In the genomic region with DNA sequence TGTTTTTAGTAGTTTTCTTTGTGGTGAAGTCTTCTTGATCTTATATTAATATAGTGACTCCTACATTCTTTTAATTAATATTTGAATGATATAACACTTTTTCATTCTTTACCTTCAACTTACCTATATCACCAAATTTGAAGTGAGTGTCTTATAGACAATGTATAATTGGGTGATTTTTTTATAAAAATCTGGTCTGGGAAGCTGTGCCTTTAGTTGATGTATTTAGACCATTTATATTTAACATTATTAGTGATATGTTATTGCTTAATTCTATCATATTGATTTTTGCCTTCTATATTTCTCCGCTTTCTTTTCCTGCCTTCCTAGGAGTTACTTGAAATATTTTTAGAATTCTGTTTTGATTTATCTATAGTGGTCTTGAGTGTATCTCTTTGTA, we compare ENCODE assay signal across 35 cellular contexts. TPM values are rescaled to one million over a fixed set of nuclear protein-coding genes. Genes with fewer than 3 reads are reported as not detected.
DNase-seq lines count a peak whose midpoint lies in the region; ATAC-seq, FAIRE-seq and TF ChIP-seq lines count a peak whose summit lies in the region.
"Had no signal": no experiment of that assay in that cellular context is flagged by ENCODE, and none has a peak within 500 bp of the region (broad histone marks: within the 10 kb centered on the region; RNA-seq: fewer than 3 reads in every experiment).

No MANE protein-coding gene starts in this region.

- TF ChIP-seq POLR2A in K562 (conservative IDR thresholded peaks at IDR 0.05) (no peak), body of pancreas (IDR thresholded peaks at IDR 0.05) (no peak)

- intact Hi-C loops in K562 (cut with micrococcal nuclease): no loop called here
- intact Hi-C loops in body of pancreas (cut with DNase I): no loop called here

- H3K27me3 ChIP-seq in K562 (ENCODE audit: control insufficient read depth in 2 of 2, insufficient read depth in 2 of 2, low read length in 2 of 2): no peaks in the 10 kb centered on the region
- no peaks in the 10 kb centered on the region for H3K27me3 ChIP-seq in body of pancreas
- H3K27me3 ChIP-seq: BE2C; BLaER1; BLaER1 treated with 17β-estradiol and CSF1 and Interleukin-3, amounts not matched to agents 10 nM and 100 nM had no signal

- TF ChIP-seq RAD21 in K562 (CRISPR knock-in tag; conservative IDR thresholded peaks at IDR 0.05 in 1 of 2, IDR thresholded peaks at IDR 0.05 in 1 of 2): no peak

- H3K27ac ChIP-seq in K562 (ENCODE audit: extremely low read depth, low read depth, low read length): no peak overlapping the region
- H3K27ac ChIP-seq in body of pancreas: no peak overlapping the region
- H3K27ac ChIP-seq in RWPE1: no peak overlapping the region
- H3K27ac ChIP-seq: 22Rv1; A549; BLaER1; BLaER1 treated with 17β-estradiol and CSF1 and Interleukin-3, amounts not matched to agents 10 nM and 100 nM; C4-2B had no signal

- 43% methylated on average over 1 of the region's 1 CpG for WGBS in K562 (ENCODE audit: insufficient coverage, low coverage, missing lambda C conversion rate)
- 100% methylated on average over 1 of the region's 1 CpG for WGBS in body of pancreas, 2 donors

- no peaks in the 10 kb centered on the region for H4K20me1 ChIP-seq in K562 (replicated peaks; ENCODE audit: control insufficient read depth, insufficient read depth, low read length)
- H4K20me1 ChIP-seq: BLaER1; BLaER1 treated with 17β-estradiol and CSF1 and Interleukin-3, amounts not matched to agents 10 nM and 100 nM had no signal

- no peaks in the 10 kb centered on the region for H3K79me2 ChIP-seq in K562 (ENCODE audit: control insufficient read depth, insufficient read depth, low read length)

- POLR2A ChIA-PET in K562 (lab: Yijun Ruan, JAX): no interaction called here
- POLR2A ChIA-PET in RWPE1 (lab: Yijun Ruan, JAX; ENCODE audit: low non-redundant PET): no interaction called here

- CTCF ChIA-PET in K562 (lab: Yijun Ruan, JAX; ENCODE audit: low intra/inter-chr PET ratio): no interaction called here
- CTCF ChIA-PET in RWPE1 (lab: Yijun Ruan, JAX): no interaction called here

- no peak for ATAC-seq in K562
- ATAC-seq in body of pancreas: no peak
- ATAC-seq: A549; CD8-positive, alpha-beta T cell had no signal

- H3K9me1 ChIP-seq in K562 (ENCODE audit: control insufficient read depth, insufficient read depth, low read length): no peaks in the 10 kb centered on the region

- DNase-seq in RCC 7860 (ENCODE audit: low spot score) (no peak), K562 (ENCODE audit: extremely low read depth in 1 of 4, low spot score in 3 of 4) (no peak), body of pancreas (no peak), RWPE1 (ENCODE audit: low spot score) (no peak)
- no peak for DNase-seq in effector CD4-positive, alpha-beta T cell
- DNase-seq in activated T-cell treated with anti-CD3 and anti-CD28 coated beads, Interleukin-2, amount 50 U/mL, for 48 hours: no peak
- DNase-seq: 8988T; ACHN; AML-193; BE2C; C1 segment of cervical spinal cord; Caco-2; Calu3; CD4-positive, alpha-beta memory T cell; CD4-positive, alpha-beta T cell; CD4-positive, CD25-positive, alpha-beta regulatory T cell; CD8-positive, alpha-beta memory T cell; CD8-positive, alpha-beta T cell; COR-L47; DMS 273 treated with DMSO at 0.1 percent for 48 hours; DMS153; DMS53; DMS79; DMS79 treated with DMSO at 0.1 percent for 48 hours; DND-41; EL had no signal

- no peak overlapping the region for H3K9ac ChIP-seq in K562 (ENCODE audit: insufficient read depth in 1 of 2, low read depth in 2 of 2, low read length in 2 of 2)
- H3K9ac ChIP-seq: BLaER1; BLaER1 treated with 17β-estradiol and CSF1 and Interleukin-3, amounts not matched to agents 10 nM and 100 nM had no signal

- no peak overlapping the region for H3K4me2 ChIP-seq in K562 (ENCODE audit: insufficient read depth, low read length)
- H3K4me2 ChIP-seq: A549; BLaER1; BLaER1 treated with 17β-estradiol and CSF1 and Interleukin-3, amounts not matched to agents 10 nM and 100 nM had no signal

- TF ChIP-seq CTCF in K562 (IDR thresholded peaks at IDR 0.05 in 2 of 3, conservative IDR thresholded peaks at IDR 0.05 in 1 of 3; ENCODE audit: insufficient read depth in 2 of 3, low read depth in 1 of 3, low read length in 3 of 3) (no peak), body of pancreas (IDR thresholded peaks at IDR 0.05) (no peak), RWPE1 (conservative IDR thresholded peaks at IDR 0.05; ENCODE audit: low read depth) (no peak)

- no peak overlapping the region for H3K4me3 ChIP-seq in K562
- H3K4me3 ChIP-seq in body of pancreas: no peak overlapping the region
- H3K4me3 ChIP-seq: A549; BLaER1; BLaER1 treated with 17β-estradiol and CSF1 and Interleukin-3, amounts not matched to agents 10 nM and 100 nM had no signal

- no peak for TF ChIP-seq EP300 in K562 (IDR thresholded peaks at IDR 0.05; ENCODE audit: low read length)

- H3K4me1 ChIP-seq in K562 (replicated peaks in 1 of 2; ENCODE audit: control insufficient read depth in 2 of 2, insufficient read depth in 2 of 2, low read length in 2 of 2) (no peaks in the 10 kb centered on the region), body of pancreas (no peaks in the 10 kb centered on the region)
- H3K4me1 ChIP-seq: A549; BE2C; BLaER1; BLaER1 treated with 17β-estradiol and CSF1 and Interleukin-3, amounts not matched to agents 10 nM and 100 nM; Caco-2 had no signal

- no peak overlapping the region for H2AFZ ChIP-seq in K562 (ENCODE audit: low read depth, low read length)

- FAIRE-seq in RCC 7860 (lab: Jason Lieb, UNC) (peak; percentile 2), K562 (lab: Jason Lieb, UNC) (no peak), endometrium (lab: Jason Lieb, UNC) (peak; percentile 15), islet of Langerhans (lab: Jason Lieb, UNC) (peak; percentile 86)
- FAIRE-seq: A204.1, A549, D721Med had no signal

- no TSS peak for BruUV-seq in K562 (replicated peaks; lab: Mats Ljungman, UMichigan)

- in situ Hi-C loops in K562 (cut with MboI): no loop called here

- H3K36me3 ChIP-seq in K562 (ENCODE audit: control insufficient read depth, insufficient read depth, low read length) (no peaks in the 10 kb centered on the region), body of pancreas (replicated peaks in 1 of 2; ENCODE audit: insufficient read depth in 1 of 2, low read depth in 2 of 2) (no peaks in the 10 kb centered on the region)
- H3K36me3 ChIP-seq: BE2C; BLaER1; BLaER1 treated with 17β-estradiol and CSF1 and Interleukin-3, amounts not matched to agents 10 nM and 100 nM had no signal

- H3K9me3 ChIP-seq in K562 (replicated peaks; ENCODE audit: control insufficient read depth, insufficient read depth, low read depth, low read length): no peaks in the 10 kb centered on the region
- H3K9me3 ChIP-seq in body of pancreas: no peaks in the 10 kb centered on the region
- H3K9me3 ChIP-seq: A549; BE2C; BLaER1; BLaER1 treated with 17β-estradiol and CSF1 and Interleukin-3, amounts not matched to agents 10 nM and 100 nM had no signal

TF ChIP-seq in K562, 482 proteins besides CTCF, POLR2A, EP300 and RAD21:
- peak; percentile 92 for TF ChIP-seq ZNF507 (tag; conservative IDR thresholded peaks at IDR 0.05)
- TF ChIP-seq BDP1 (IDR thresholded peaks at IDR 0.05; ENCODE audit: insufficient read depth, insufficient read length): no peak
TF ChIP-seq in K562: peak in this region for 1.

RNA-seq across cellular contexts. Expression of a gene that starts 16.4 kb away (rescaled TPM):
- 9.4 and 13.2 TPM in 2 replicates for total RNA-seq in K562 (2011; cell fraction: chromatin; rRNA removed; ENCODE audit: low replicate concordance)
- 4.2 and 6.6 TPM in 2 replicates for total RNA-seq in K562 (2011; cell fraction: nucleolus; rRNA removed)
- total RNA-seq in K562 (2011; cell fraction: nucleoplasm; rRNA removed): 7.0 and 16.0 TPM in 2 replicates
- 4.8 and 5.5 TPM in 2 replicates for total RNA-seq in K562 (2014; rRNA removed)
- 6.7 and 7.2 TPM in 2 replicates for total RNA-seq in K562 (2014; rRNA removed; fragmentation: Illumina TruSeq; extraction: Trizol)
- total RNA-seq in K562 (2015; rRNA removed; fragmentation: Illumina TruSeq; extraction: Trizol): 5.6 and 5.7 TPM in 2 replicates
- 5.2 and 7.6 TPM in 2 replicates for total RNA-seq in K562 (2021)
- polyA plus RNA-seq in K562 (2011; rRNA removed): 5.7 and 7.5 TPM in 2 replicates
- polyA plus RNA-seq in K562 (2011; cell fraction: cytosol; rRNA removed): 3.7 and 7.9 TPM in 2 replicates
- 6.7 and 8.1 TPM in 2 replicates for polyA plus RNA-seq in K562 (2011; cell fraction: nucleus; rRNA removed)
- polyA plus RNA-seq in K562 (2012): 7.3 and 12.4 TPM in 2 replicates
- polyA plus RNA-seq in K562 (2014; fragmentation: Illumina TruSeq; extraction: Trizol): 10.0 and 11.2 TPM in 2 replicates
- 10 to 100 TPM in 1 of 2 experiments, 1 to 10 TPM in 1; 8.7 to 11.4 TPM for polyA plus RNA-seq in K562 (2014; fragmentation: Nextera tagmentation; extraction: Ambion mirVana)
- 6.3 and 7.8 TPM in 2 replicates for polyA plus RNA-seq in K562 (2014; rRNA removed)
- 11.3 and 12.0 TPM in 2 replicates for polyA minus RNA-seq in K562 (2011; rRNA and poly(A)+ RNA removed)
- polyA minus RNA-seq in K562 (2011; cell fraction: cytosol; rRNA and poly(A)+ RNA removed): 2.2 and 3.8 TPM in 2 replicates
- 7.3 and 9.8 TPM in 2 replicates for polyA minus RNA-seq in K562 (2011; cell fraction: nucleus; rRNA and poly(A)+ RNA removed)
- 1 to 10 TPM in 1 of 2 donors, under 1 TPM in 1; 0.33 to 1.8 TPM for total RNA-seq in body of pancreas
